ENCODE assay signal across 8 cellular contexts in genomic region chr10:56279270-56279669, GRCh38.
"Had no signal": no experiment of that assay in that cellular context is flagged by ENCODE, and none has a peak within 500 bp of the region (broad histone marks: within the 10 kb centered on the region; RNA-seq: fewer than 3 reads in every experiment).

No MANE protein-coding gene starts in this region.

- FAIRE-seq: H1, H54, HTR-8/SVneo had no signal

- H3K27ac Mint-ChIP-seq: GM23338, H9 had no signal

- H3K27ac ChIP-seq: KMS-11 had no signal

- H3K4me2 ChIP-seq: GM23338, KMS-11 had no signal

- ATAC-seq: GM23338 had no signal

- H3K9me3 Mint-ChIP-seq: GM23338 had no signal

- H2AFZ ChIP-seq: GM23338 had no signal

- DNase-seq: H9, HCEC 1CT, KBM-7 had no signal

- H3K4me3 ChIP-seq: GM23338 had no signal

- H3K4me3 Mint-ChIP-seq: GM23338, H9 had no signal

- H3K9ac ChIP-seq: KMS-11 had no signal

- H3K4me1 Mint-ChIP-seq: GM23338, H9 had no signal
